Comparison of ENCODE assay signal across 8 cellular contexts in the genomic region with DNA sequence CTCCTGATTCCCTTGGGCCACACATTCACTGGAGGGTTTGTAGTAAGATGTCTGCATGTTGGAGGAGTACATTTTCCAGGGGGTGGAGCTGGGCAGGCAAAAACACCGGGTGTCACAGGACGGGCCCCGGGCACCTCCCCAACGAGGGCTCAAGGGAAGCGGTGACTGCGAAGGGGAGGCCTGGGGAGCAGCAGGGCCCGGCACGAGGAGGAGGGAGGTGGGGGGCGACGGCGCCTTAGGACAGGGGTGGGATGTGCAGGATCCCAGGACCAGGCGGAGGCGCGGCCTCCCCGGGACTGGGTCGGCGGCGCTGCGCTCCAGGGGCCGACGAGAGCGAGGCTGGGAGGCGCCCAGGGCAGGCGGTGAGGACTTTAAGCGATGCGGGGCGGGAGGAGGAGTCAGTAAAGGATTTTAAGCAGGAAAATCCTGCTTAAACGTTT. TPM values are rescaled to one million over a fixed set of nuclear protein-coding genes. Genes with fewer than 3 reads are reported as not detected.
DNase-seq lines count a peak whose midpoint lies in the region; ATAC-seq and TF ChIP-seq lines count a peak whose summit lies in the region.

No MANE protein-coding gene starts in this region.

- DNase-seq in CMK (ENCODE audit: low read depth) (peak; percentile 11), M059J (ENCODE audit: low read depth) (peak; percentile 48), activated T-cell treated with anti-CD3 and anti-CD28 coated beads for 48 hours (ENCODE audit: low read depth) (peak; percentile 18), fibroblast of pulmonary artery (ENCODE audit: low read depth) (peak; percentile 44), GF-D8 (lab: John Stamatoyannopoulos, UW) (no peak)

- TF ChIP-seq CTCF in fibroblast of pulmonary artery (IDR thresholded peaks at IDR 0.05; ENCODE audit: low read length, missing control alignments) = no peak

- peaks cover 10% of the 10 kb centered on the region for H3K9me3 ChIP-seq in neuron (ENCODE audit: low read length)

- ATAC-seq in GM21717 (IDR thresholded peaks at IDR 0.05; ENCODE audit: unreplicated experiment) = peak; percentile 26

- peaks cover 20% of the 10 kb centered on the region for H3K36me3 ChIP-seq in neuron (ENCODE audit: insufficient read depth, low read length)
- H3K36me3 ChIP-seq in urinary bladder (ENCODE audit: insufficient read depth) = no peaks in the 10 kb centered on the region

- H3K4me3 ChIP-seq in fibroblast of pulmonary artery (replicated peaks; ENCODE audit: low read depth, low read length) = peak overlapping the region; percentile 98
- peak overlapping the region; percentile 84 for H3K4me3 ChIP-seq in neuron (ENCODE audit: low read length)
- H3K4me3 ChIP-seq in urinary bladder (ENCODE audit: low read depth, low read length) = peak overlapping the region; percentile 83

- no peak overlapping the region for H2AFZ ChIP-seq in neuron (ENCODE audit: low read depth, low read length)

- under 1% methylated on average over 28 of the region's 28 CpGs for WGBS in urinary bladder

- H3K27me3 ChIP-seq in neuron (ENCODE audit: insufficient read depth, low read length) = no peaks in the 10 kb centered on the region

- H3K4me1 ChIP-seq in neuron (ENCODE audit: insufficient read depth, low read length) (peaks cover 13% of the 10 kb centered on the region), urinary bladder (ENCODE audit: insufficient read depth) (peaks cover 2% of the 10 kb centered on the region)

- H3K27ac ChIP-seq in urinary bladder (ENCODE audit: low read depth) = peak overlapping the region; percentile 77

RNA-seq across cellular contexts. Expression of a gene that starts 0.5 kb away (rescaled TPM):
- total RNA-seq in M059J (2014; rRNA removed; shearing (Covaris generic)) = 21.4 and 22.4 TPM in 2 replicates
- 60.1 TPM for total RNA-seq in urinary bladder
- polyA plus RNA-seq in urinary bladder = 28.0 TPM

RNA-seq across cellular contexts. Expression of a gene that starts 30.0 kb away (rescaled TPM):
- 4.8 and 8.4 TPM in 2 replicates for total RNA-seq in M059J (2014; rRNA removed; shearing (Covaris generic))
- total RNA-seq in urinary bladder = 21.9 TPM
- polyA plus RNA-seq in urinary bladder = 13.3 TPM

RNA-seq across cellular contexts. Expression of a gene that starts 56.1 kb away (rescaled TPM):
- total RNA-seq in M059J (2014; rRNA removed; shearing (Covaris generic)) = 11.2 and 16.2 TPM in 2 replicates
- 28.2 TPM for total RNA-seq in urinary bladder
- polyA plus RNA-seq in urinary bladder = 4.8 TPM

RNA-seq across cellular contexts. Expression of a gene that starts 58.2 kb away (rescaled TPM):
- not detected in 2 replicates for total RNA-seq in M059J (2014; rRNA removed; shearing (Covaris generic))
- not detected for total RNA-seq in urinary bladder
- not detected for polyA plus RNA-seq in urinary bladder
